In the genomic region with DNA sequence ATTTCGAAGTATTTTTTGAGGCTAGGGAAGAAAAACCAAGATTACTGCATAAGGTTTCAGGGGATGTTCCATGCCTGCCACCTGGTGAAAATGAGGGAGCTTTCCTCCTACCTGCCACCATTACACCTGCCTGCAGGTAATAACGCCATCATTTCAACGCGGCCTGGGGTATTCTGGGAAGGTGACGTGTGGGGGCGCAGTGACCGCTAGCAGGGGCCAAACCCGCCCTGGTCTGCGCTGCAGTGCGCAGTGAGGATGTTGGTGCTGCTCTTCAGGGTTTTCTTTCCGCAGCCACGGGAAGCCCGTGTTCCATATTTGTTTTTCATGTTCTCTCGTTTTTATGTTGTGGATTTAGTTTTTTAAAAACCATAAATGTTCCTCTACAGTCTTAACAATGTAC, we compare ENCODE assay signal across 28 cellular contexts.
"Had no signal": no experiment of that assay in that cellular context is flagged by ENCODE, and none has a peak within 500 bp of the region (broad histone marks: within the 10 kb centered on the region; RNA-seq: fewer than 3 reads in every experiment).

No MANE protein-coding gene starts in this region.

- H3K4me3 Mint-ChIP-seq: memory B cell; naive thymus-derived CD4-positive, alpha-beta T cell; natural killer cell treated with Interleukin-12 subunit alpha and Interleukin-12 subunit beta and Interleukin-15 and Interleukin-18, amount 100 ng/mL, for 72 hours; stimulated activated naive B cell treated with anti-CD40 and anti-IgM and Interleukin-4, amounts not matched to agents 10 μg/mL and 1 μg/mL and 100 μg/mL, for 72 hours had no signal

- H3K27ac Mint-ChIP-seq: memory B cell; natural killer cell treated with Interleukin-12 subunit alpha and Interleukin-12 subunit beta and Interleukin-15 and Interleukin-18, amount 100 ng/mL, for 72 hours; stimulated activated naive B cell treated with anti-CD40 and anti-IgM and Interleukin-4, amounts not matched to agents 10 μg/mL and 1 μg/mL and 100 μg/mL, for 72 hours had no signal

- DNase-seq: hypothalamus; islet precursor cell; left ventricle myocardium inferior; midbrain; mucosa of descending colon; naive thymus-derived CD4-positive, alpha-beta T cell; nucleus accumbens; pancreas; posterior cingulate gyrus; retina; right cardiac atrium; stimulated activated CD4-positive, alpha-beta T cell treated with anti-CD3 and anti-CD28 coated beads, Interleukin-12 subunit alpha, Interleukin-12 subunit beta, amount 100 ng/mL, for 4 hours; stimulated activated CD4-positive, alpha-beta T cell treated with anti-CD3 and anti-CD28 coated beads, Interleukin-15, amount 100 ng/mL, for 24 hours; stimulated activated CD4-positive, alpha-beta T cell treated with anti-CD3 and anti-CD28 coated beads, Interleukin-2, amount 100 ng/mL, for 24 hours; stimulated activated CD4-positive, alpha-beta T cell treated with anti-CD3 and anti-CD28 coated beads, Interleukin-4, amount 100 ng/mL, for 1 hour; stimulated activated naive B cell treated with anti-CD40 and anti-IgM and Interleukin-4, amounts not matched to agents 10 μg/mL and 1 μg/mL and 100 μg/mL, for 72 hours; stimulated activated naive CD8-positive, alpha-beta T cell treated with anti-CD3 and anti-CD28 coated beads, Interleukin-15, Interleukin-2, amounts not matched to agents 100 U/mL and 50 U/mL, for 24 hours; stomach; testis; thyroid gland; transverse colon; upper lobe of right lung had no signal

- H3K9me3 ChIP-seq: left ventricle myocardium inferior, pancreas, prostate gland, testis, thyroid gland, upper lobe of right lung had no signal

- H3K27me3 ChIP-seq: pancreas, stomach, testis, thyroid gland, transverse colon, upper lobe of right lung had no signal

- H3K36me3 ChIP-seq: left ventricle myocardium inferior, pancreas, prostate gland, stomach, thyroid gland, transverse colon, upper lobe of right lung had no signal

- H3K27me3 Mint-ChIP-seq: memory B cell; naive thymus-derived CD4-positive, alpha-beta T cell; natural killer cell treated with Interleukin-12 subunit alpha and Interleukin-12 subunit beta and Interleukin-15 and Interleukin-18, amount 100 ng/mL, for 72 hours; stimulated activated naive B cell treated with anti-CD40 and anti-IgM and Interleukin-4, amounts not matched to agents 10 μg/mL and 1 μg/mL and 100 μg/mL, for 72 hours had no signal

- H3K4me1 ChIP-seq: left ventricle myocardium inferior, pancreas, prostate gland, stomach, testis, transverse colon, upper lobe of right lung had no signal

- H3K27ac ChIP-seq: left ventricle myocardium inferior, pancreas, skin epidermis, stomach, testis, thyroid gland, transverse colon, upper lobe of right lung had no signal

- ATAC-seq: mucosa of descending colon; naive thymus-derived CD4-positive, alpha-beta T cell; natural killer cell treated with Interleukin-12 subunit alpha and Interleukin-12 subunit beta and Interleukin-15 and Interleukin-18, amount 100 ng/mL, for 72 hours; pancreas; right cardiac atrium; sciatic nerve; stimulated activated naive CD8-positive, alpha-beta T cell treated with anti-CD3 and anti-CD28 coated beads, Interleukin-15, Interleukin-2, amounts not matched to agents 100 U/mL and 50 U/mL, for 24 hours; upper lobe of right lung had no signal

- H3K4me1 Mint-ChIP-seq: memory B cell had no signal

- H3K4me3 ChIP-seq: left ventricle myocardium inferior, lung, mucosa of descending colon, pancreas, prostate gland, skin epidermis, stomach, testis, thyroid gland, transverse colon, upper lobe of right lung had no signal
